In the genomic region with DNA sequence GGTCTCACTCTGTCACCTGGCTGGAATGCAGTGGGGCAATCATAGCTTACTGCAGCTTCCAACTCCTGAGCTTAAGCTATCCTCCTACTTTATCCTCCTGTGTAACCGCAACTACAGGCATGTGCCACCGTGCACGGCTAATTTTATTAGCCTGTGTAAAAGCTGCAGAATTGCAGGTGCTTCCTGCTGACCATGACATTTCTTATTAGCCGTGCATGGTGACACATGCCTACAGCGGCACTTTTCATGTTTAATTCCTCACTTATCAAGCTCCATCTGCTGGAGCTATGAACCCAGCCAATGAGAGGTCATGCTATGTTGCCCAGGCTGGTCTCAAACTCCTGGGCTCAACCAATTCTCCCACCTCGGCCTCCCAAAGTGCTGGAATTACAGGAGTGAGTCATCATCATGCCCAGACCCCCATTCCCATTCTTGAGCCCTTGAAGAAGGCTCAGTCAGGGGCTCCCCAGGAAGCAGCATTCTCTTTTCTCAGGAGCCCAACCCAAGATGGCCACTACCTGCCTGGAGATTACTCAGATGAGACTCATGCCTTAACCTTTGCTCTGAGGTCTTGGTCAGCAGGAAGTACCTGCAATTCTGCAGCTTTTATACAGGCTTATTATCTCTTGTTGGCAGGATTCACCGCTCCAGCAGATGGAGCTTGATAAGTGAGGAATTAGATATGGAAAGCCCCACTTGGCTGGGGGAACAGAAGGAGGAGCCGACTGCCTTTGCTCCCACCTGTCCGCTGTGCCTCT, we compare ENCODE assay signal across 16 cellular contexts.
DNase-seq lines count a peak whose midpoint lies in the region; ATAC-seq and TF ChIP-seq lines count a peak whose summit lies in the region.
"Had no signal": no experiment of that assay in that cellular context is flagged by ENCODE, and none has a peak within 500 bp of the region (broad histone marks: within the 10 kb centered on the region; RNA-seq: fewer than 3 reads in every experiment).

No MANE protein-coding gene starts in this region.

- peak; percentile 15; the same call in 1 of the 2 replicates for TF ChIP-seq CTCF in VCaP (conservative IDR thresholded peaks at IDR 0.05)
- TF ChIP-seq CTCF in mucosa of descending colon (IDR thresholded peaks at IDR 0.05) = no peak
- no peak for TF ChIP-seq CTCF in foreskin keratinocyte (conservative IDR thresholded peaks at IDR 0.05)

- ATAC-seq in mucosa of descending colon (peak; percentile 87), foreskin keratinocyte (no peak), HG03135 (IDR thresholded peaks at IDR 0.05; ENCODE audit: unreplicated experiment) (no peak)

- no peaks in the 10 kb centered on the region for H3K27me3 ChIP-seq in foreskin keratinocyte

- intact Hi-C loops in mucosa of descending colon (cut with DNase I, micrococcal nuclease) = no loop called here

- H3K9me3 ChIP-seq in mucosa of descending colon = no peaks in the 10 kb centered on the region
- H3K9me3 ChIP-seq: Caco-2 had no signal

- H3K4me1 ChIP-seq in mucosa of descending colon (ENCODE audit: low read depth) (no peaks in the 10 kb centered on the region), foreskin keratinocyte (no peaks in the 10 kb centered on the region)

- H3K27ac ChIP-seq in VCaP (peak overlapping the region; percentile 91), foreskin keratinocyte (no peak overlapping the region)
- H3K27ac ChIP-seq: 22Rv1 had no signal

- peak; percentile 8 for DNase-seq in DMS 273 (lab: John Stamatoyannopoulos, UW; ENCODE audit: unreplicated experiment)
- no peak for DNase-seq in DMS 273 treated with DMSO at 0.1 percent for 48 hours (lab: John Stamatoyannopoulos, UW)
- DNase-seq in HT-29 (ENCODE audit: low spot score) = peak; percentile 60
- DNase-seq in mucosa of descending colon = peak in 1 of 3 donors; percentile 28
- DNase-seq in NCI-H1694 (lab: John Stamatoyannopoulos, UW) = no peak
- no peak for DNase-seq in foreskin keratinocyte
- DNase-seq: Caco-2, HFFc6, Karpas-422, NCI-H1417 treated with DMSO at 0.1 percent for 48 hours, NCI-H2029 treated with DMSO at 0.1 percent for 48 hours, NCI-H510A treated with DMSO at 0.1 percent for 48 hours, SIG-M5 had no signal

- H3K36me3 ChIP-seq in mucosa of descending colon (ENCODE audit: low read depth) = no peaks in the 10 kb centered on the region

- H3K4me3 ChIP-seq in mucosa of descending colon = no peak overlapping the region

Comparison
In these comparisons a context has a peak if more than half of its experiments do, and no peak if none do; other contexts are left out.
1. DNase-seq: peak in DMS 273 (single experiment) and HT-29 (single experiment); none in DMS 273 treated with DMSO at 0.1 percent for 48 hours (single experiment), NCI-H1694 (single experiment) and foreskin keratinocyte (0 of 2).